Comparison of ENCODE assay signal across 28 cellular contexts in the genomic region with DNA sequence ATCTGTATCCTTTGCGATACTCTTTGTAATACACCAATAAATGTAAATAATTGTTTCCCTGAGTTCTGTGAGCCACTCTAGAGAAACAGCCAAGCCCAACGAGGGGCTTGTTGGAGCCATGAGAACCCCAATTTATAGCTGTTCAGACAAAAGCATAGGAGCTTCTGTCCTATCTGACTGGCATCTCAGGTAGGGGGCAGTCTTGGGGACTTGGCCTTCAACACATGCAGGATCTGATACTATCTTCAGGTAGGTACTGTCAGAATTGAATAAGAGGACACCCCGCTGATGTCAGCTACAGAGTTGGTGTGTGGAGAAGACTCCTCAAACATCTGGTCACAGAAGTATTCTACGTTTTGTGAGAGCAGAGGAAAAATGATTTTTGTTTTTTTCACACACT.
"Had no signal": no experiment of that assay in that cellular context is flagged by ENCODE, and none has a peak within 500 bp of the region (broad histone marks: within the 10 kb centered on the region; RNA-seq: fewer than 3 reads in every experiment).

No MANE protein-coding gene starts in this region.

- DNase-seq: activated CD4-positive, CD25-positive, alpha-beta regulatory T cell; activated CD8-positive, alpha-beta memory T cell treated with anti-CD3 and anti-CD28 coated beads, Interleukin-2, amount 10 ng/mL, durations not matched to agents 7 days and 5 days; activated gamma-delta T cell; activated naive CD4-positive, alpha-beta T cell treated with anti-CD3 and anti-CD28 coated beads for 36 hours; activated T-cell treated with anti-CD3 and anti-CD28 coated beads, Interleukin-2, amount 50 U/mL, for 24 hours; amygdala; Kasumi-1; KBM-7; NCI-H1048; NCI-H1417; NCI-H2029; NCI-H2107; NCI-H2171 treated with DMSO at 0.1 percent for 48 hours; NCI-H226; NCI-H510A; NCI-H526 treated with DMSO at 0.1 percent for 48 hours; NCI-H82; NK-92 treated with Interleukin-12 subunit alpha and Interleukin-12 subunit beta, amount 100 ng/mL, for 24 hours; T-cell; T-helper 2 cell; T1000 had no signal

- FAIRE-seq: astrocyte, TTC549 had no signal

- ATAC-seq: activated CD8-positive, alpha-beta memory T cell treated with anti-CD3 and anti-CD28 coated beads, Interleukin-2, amount 10 ng/mL, durations not matched to agents 7 days and 5 days; activated T-helper 17 cell treated with anti-CD3 and anti-CD28 coated beads, Interleukin-2, amount 50 U/mL, for 72 hours; T-cell had no signal

- H3K9me3 Mint-ChIP-seq: activated naive CD4-positive, alpha-beta T cell treated with anti-CD3 and anti-CD28 coated beads for 36 hours; activated T-cell treated with anti-CD3 and anti-CD28 coated beads, Interleukin-2, amount 50 U/mL, for 24 hours; activated T-helper 17 cell treated with anti-CD3 and anti-CD28 coated beads, Interleukin-2, amount 50 U/mL, for 72 hours; brain; central memory CD8-positive, alpha-beta T cell; T-cell had no signal

- H3K27ac Mint-ChIP-seq: activated CD8-positive, alpha-beta memory T cell treated with anti-CD3 and anti-CD28 coated beads, Interleukin-2, amount 10 ng/mL, durations not matched to agents 7 days and 5 days; activated naive CD4-positive, alpha-beta T cell treated with anti-CD3 and anti-CD28 coated beads for 36 hours; activated naive CD8-positive, alpha-beta T cell; activated T-cell treated with anti-CD3 and anti-CD28 coated beads, Interleukin-2, amount 50 U/mL, for 24 hours; activated T-helper 17 cell treated with anti-CD3 and anti-CD28 coated beads, Interleukin-2, amount 50 U/mL, for 72 hours; brain; T-cell had no signal

- H3K4me1 Mint-ChIP-seq: activated CD8-positive, alpha-beta memory T cell treated with anti-CD3 and anti-CD28 coated beads, Interleukin-2, amount 10 ng/mL, durations not matched to agents 7 days and 5 days; activated T-helper 17 cell treated with anti-CD3 and anti-CD28 coated beads, Interleukin-2, amount 50 U/mL, for 72 hours; brain; central memory CD8-positive, alpha-beta T cell; T-cell had no signal

- H3K4me3 Mint-ChIP-seq: activated CD8-positive, alpha-beta memory T cell treated with anti-CD3 and anti-CD28 coated beads, Interleukin-2, amount 10 ng/mL, durations not matched to agents 7 days and 5 days; activated naive CD4-positive, alpha-beta T cell treated with anti-CD3 and anti-CD28 coated beads for 36 hours; activated naive CD8-positive, alpha-beta T cell; activated T-cell treated with anti-CD3 and anti-CD28 coated beads, Interleukin-2, amount 50 U/mL, for 24 hours; activated T-helper 17 cell treated with anti-CD3 and anti-CD28 coated beads, Interleukin-2, amount 50 U/mL, for 72 hours; brain; central memory CD8-positive, alpha-beta T cell; T-cell had no signal

- H3K27ac ChIP-seq: SK-N-MC had no signal

- H3K4me3 ChIP-seq: SK-N-MC had no signal

- H3K27me3 Mint-ChIP-seq: activated CD8-positive, alpha-beta memory T cell treated with anti-CD3 and anti-CD28 coated beads, Interleukin-2, amount 10 ng/mL, durations not matched to agents 7 days and 5 days; activated naive CD8-positive, alpha-beta T cell; activated T-cell treated with anti-CD3 and anti-CD28 coated beads, Interleukin-2, amount 50 U/mL, for 24 hours; activated T-helper 17 cell treated with anti-CD3 and anti-CD28 coated beads, Interleukin-2, amount 50 U/mL, for 72 hours; brain; central memory CD8-positive, alpha-beta T cell; T-cell had no signal
